10 cellular contexts compared by ENCODE assay signal in genomic region chr1:224333939-224334701, GRCh38. TPM values are rescaled to one million over a fixed set of nuclear protein-coding genes. Genes with fewer than 3 reads are reported as not detected.
DNase-seq lines count a peak whose midpoint lies in the region; ATAC-seq and TF ChIP-seq lines count a peak whose summit lies in the region.
"Had no signal": no experiment of that assay in that cellular context is flagged by ENCODE, and none has a peak within 500 bp of the region (broad histone marks: within the 10 kb centered on the region; RNA-seq: fewer than 3 reads in every experiment).

No MANE protein-coding gene starts in this region.

- H3K27me3 ChIP-seq in trophoblast cell (ENCODE audit: insufficient read depth, low read length) = no peaks in the 10 kb centered on the region
- H3K27me3 ChIP-seq: foreskin keratinocyte had no signal

- no peak overlapping the region for H4K12ac ChIP-seq in trophoblast cell (ENCODE audit: low read depth, low read length)

- no peaks in the 10 kb centered on the region for H3K36me3 ChIP-seq in trophoblast cell (ENCODE audit: control insufficient read depth in 1 of 2, insufficient read depth in 2 of 2, low read length in 2 of 2)

- H2BK12ac ChIP-seq in trophoblast cell (ENCODE audit: low read length) = no peak overlapping the region

- peak; percentile 56 for DNase-seq in AG10803 (ENCODE audit: low read depth)
- DNase-seq in GM13976 (ENCODE audit: low spot score) = peak; percentile 38
- peak; percentile 86 for DNase-seq in SIG-M5 treated with dmso at 0.1 percent for 504 hours (lab: John Stamatoyannopoulos, UW; ENCODE audit: unreplicated experiment)
- DNase-seq in fibroblast of mammary gland (ENCODE audit: low read depth) = peak; percentile 73
- DNase-seq in stimulated activated CD4-positive, alpha-beta T cell treated with anti-CD3 and anti-CD28 coated beads, Interleukin-2, amount 100 ng/mL, for 24 hours = no peak
- no peak for DNase-seq in NCI-H2029 (lab: John Stamatoyannopoulos, UW)
- no peak for DNase-seq in trophoblast cell
- DNase-seq: amniotic stem cell had no signal

- H2AFZ ChIP-seq in trophoblast cell (ENCODE audit: insufficient read depth, low read length, poor library complexity) = no peak overlapping the region

- H3K9ac ChIP-seq in trophoblast cell (ENCODE audit: low read length) = no peak overlapping the region

- H3K23ac ChIP-seq in trophoblast cell (ENCODE audit: low read length) = no peak overlapping the region

- H3K18ac ChIP-seq in trophoblast cell (ENCODE audit: low read length) = no peak overlapping the region

- no peak overlapping the region for H3K4ac ChIP-seq in trophoblast cell (ENCODE audit: low read depth, low read length)

- no peak for ATAC-seq in GM19467 (IDR thresholded peaks at IDR 0.05; ENCODE audit: unreplicated experiment)

- H3K4me2 ChIP-seq in trophoblast cell (ENCODE audit: low read length) = no peak overlapping the region

- peaks cover 0 to 2% of the 10 kb centered on the region in 2 experiments for H3K4me1 ChIP-seq in trophoblast cell (ENCODE audit: control insufficient read depth in 1 of 2, insufficient read depth in 2 of 2, low read length in 2 of 2)
- H3K4me1 ChIP-seq: foreskin keratinocyte had no signal

- H2BK5ac ChIP-seq in trophoblast cell (ENCODE audit: low read depth, low read length, poor library complexity) = no peak overlapping the region

- no peak overlapping the region for H4K91ac ChIP-seq in trophoblast cell (ENCODE audit: low read depth, low read length)

- peaks cover 3% of the 10 kb centered on the region for H3K79me2 ChIP-seq in trophoblast cell (ENCODE audit: control insufficient read depth, insufficient read depth, low read length, poor library complexity)

- TF ChIP-seq CTCF in AG10803 (conservative IDR thresholded peaks at IDR 0.05; ENCODE audit: low read length) (no peak), GM13976 (IDR thresholded peaks at IDR 0.05; ENCODE audit: borderline replicate concordance, control extremely low read depth, extremely low read depth, insufficient read depth, missing control alignments) (no peak), fibroblast of mammary gland (conservative IDR thresholded peaks at IDR 0.05; ENCODE audit: control insufficient read depth, insufficient read depth, low read depth, low read length) (no peak)

- H3K14ac ChIP-seq in trophoblast cell (ENCODE audit: low read length) = no peak overlapping the region

- WGBS in trophoblast cell (ENCODE audit: extremely low coverage, insufficient coverage, insufficient read length) = no CpG with 5 or more reads among the region's 5 CpGs

- peaks cover 6% of the 10 kb centered on the region for H3K79me1 ChIP-seq in trophoblast cell (ENCODE audit: low read length)

- no peak overlapping the region for H3K4me3 ChIP-seq in AG10803 (ENCODE audit: low read length)
- no peak overlapping the region for H3K4me3 ChIP-seq in fibroblast of mammary gland (ENCODE audit: control insufficient read depth, low read depth, low read length)
- no peak overlapping the region for H3K4me3 ChIP-seq in trophoblast cell (ENCODE audit: low read depth, low read length)

- H4K8ac ChIP-seq in trophoblast cell (ENCODE audit: low read depth, low read length) = no peak overlapping the region

- H3K27ac ChIP-seq in trophoblast cell (ENCODE audit: low read depth, low read length) = no peak overlapping the region
- H3K27ac ChIP-seq: foreskin keratinocyte had no signal

- H3K9me3 ChIP-seq in trophoblast cell (ENCODE audit: insufficient read depth, low read depth, low read length) = no peaks in the 10 kb centered on the region

- H2AK5ac ChIP-seq in trophoblast cell (ENCODE audit: low read length) = no peak overlapping the region

- no peak overlapping the region for H2BK120ac ChIP-seq in trophoblast cell (ENCODE audit: insufficient read depth, low read length, poor library complexity)

- in situ Hi-C loops in GM13976 (cut with MboI; ENCODE audit: low sequenced_read_pairs, unreplicated experiment) = loop anchor here (5.0 to 25.0 kb wide), 2 partner anchors 207 to 522 kb away; no protein-coding TSS in a partner anchor

RNA-seq across cellular contexts. Expression of gene NVL, which starts 4.1 kb away (rescaled TPM):
- polyA plus RNA-seq in trophoblast cell (2013) = 26.8 and 27.9 TPM in 2 replicates

RNA-seq across cellular contexts. Expression of gene CNIH4, which starts 22.6 kb away (rescaled TPM):
- 108 TPM in 2 replicates for polyA plus RNA-seq in trophoblast cell (2013)

Comparison
In these comparisons a context has a peak if more than half of its experiments do, and no peak if none do; other contexts are left out.
1. DNase-seq: peak in AG10803 (single experiment), GM13976 (single experiment), SIG-M5 treated with dmso at 0.1 percent for 504 hours (single experiment) and fibroblast of mammary gland (single experiment); none in stimulated activated CD4-positive, alpha-beta T cell treated with anti-CD3 and anti-CD28 coated beads, Interleukin-2, amount 100 ng/mL, for 24 hours (0 of 2), NCI-H2029 (single experiment) and trophoblast cell (0 of 2).